In genomic region chr5:58541935-58542334, GRCh38 we compare ENCODE assay signal across 15 cellular contexts. TPM values are rescaled to one million over a fixed set of nuclear protein-coding genes. Genes with fewer than 3 reads are reported as not detected.
"Had no signal": no experiment of that assay in that cellular context is flagged by ENCODE, and none has a peak within 500 bp of the region (broad histone marks: within the 10 kb centered on the region; RNA-seq: fewer than 3 reads in every experiment).

No MANE protein-coding gene starts in this region.

RNA-seq across cellular contexts. Expression of gene RAB3C, which starts 40.9 kb away (rescaled TPM):
- total RNA-seq: activated naive CD4-positive, alpha-beta T cell treated with anti-CD3 and anti-CD28 coated beads for 36 hours; activated naive CD4-positive, alpha-beta T cell treated with anti-CD3 and anti-CD28 coated beads, Interleukin-2, amount 50 U/mL, for 72 hours; activated naive CD8-positive, alpha-beta T cell treated with anti-CD3 and anti-CD28 coated beads for 36 hours; activated naive CD8-positive, alpha-beta T cell treated with anti-CD3 and anti-CD28 coated beads, Interleukin-2, amount 10 ng/mL, durations not matched to agents 7 days and 5 days; activated T-cell treated with anti-CD3 and anti-CD28 coated beads, Interleukin-2, amount 50 U/mL, for 4 hours; activated T-cell treated with anti-CD3 and anti-CD28 coated beads, Interleukin-2, amount 50 U/mL, for 72 hours; activated T-helper 1 cell treated with anti-CD3 and anti-CD28 coated beads, Interleukin-12 subunit alpha, Interleukin-12 subunit beta, Interleukin-2, Interleukin-4 antibody, amounts not matched to agents 30 ng/mL and 10 ng/mL and 1 ng/mL, durations not matched to agents 14 hours and 24 hours and 36 hours; activated T-helper 17 cell treated with anti-CD3 and anti-CD28 coated beads, Interleukin-2, amount 50 U/mL, for 72 hours; activated T-helper 2 cell treated with anti-CD3 and anti-CD28 coated beads, Interferon-gamma antibody, Interleukin-2, Interleukin-4, amounts not matched to agents 10 μg/mL and 5 μg/mL and 100 μg/mL, durations not matched to agents 14 hours and 24 hours and 36 hours; bronchial epithelial cell had no signal
- polyA plus RNA-seq: aorta had no signal

RNA-seq across cellular contexts. Expression of gene GAPT, which starts 50.7 kb away (rescaled TPM):
- total RNA-seq: activated naive CD4-positive, alpha-beta T cell treated with anti-CD3 and anti-CD28 coated beads for 36 hours; activated naive CD4-positive, alpha-beta T cell treated with anti-CD3 and anti-CD28 coated beads, Interleukin-2, amount 50 U/mL, for 72 hours; activated T-cell treated with anti-CD3 and anti-CD28 coated beads, Interleukin-2, amount 50 U/mL, for 4 hours; activated T-cell treated with anti-CD3 and anti-CD28 coated beads, Interleukin-2, amount 50 U/mL, for 72 hours; activated T-helper 1 cell treated with anti-CD3 and anti-CD28 coated beads, Interleukin-12 subunit alpha, Interleukin-12 subunit beta, Interleukin-2, Interleukin-4 antibody, amounts not matched to agents 30 ng/mL and 10 ng/mL and 1 ng/mL, durations not matched to agents 14 hours and 24 hours and 36 hours; activated T-helper 17 cell treated with anti-CD3 and anti-CD28 coated beads, Interleukin-2, amount 50 U/mL, for 72 hours; activated T-helper 2 cell treated with anti-CD3 and anti-CD28 coated beads, Interferon-gamma antibody, Interleukin-2, Interleukin-4, amounts not matched to agents 10 μg/mL and 5 μg/mL and 100 μg/mL, durations not matched to agents 14 hours and 24 hours and 36 hours; ascending aorta; astrocyte; bronchial epithelial cell; cardiac muscle cell; cerebellum had no signal
- polyA plus RNA-seq: cardiac muscle cell had no signal
